In genomic region chr1:63593303-63593886, GRCh38 we compare ENCODE assay signal across 8 cellular contexts. TPM values are rescaled to one million over a fixed set of nuclear protein-coding genes. Genes with fewer than 3 reads are reported as not detected.
DNase-seq lines count a peak whose midpoint lies in the region; ATAC-seq, FAIRE-seq and TF ChIP-seq lines count a peak whose summit lies in the region.

TSS of gene PGM1 (plus strand) at chr1:63593411. CDS start at chr1:63593489, 78 bp downstream.

- TF ChIP-seq CTCF in HFFc6 (IDR thresholded peaks at IDR 0.05), result no peak

- ATAC-seq in T-cell (replicated peaks in 1 of 4) (peak; percentile 82 to 88 (median 87)), left ventricle myocardium superior (peak; percentile 87)

- CTCF ChIA-PET in T-cell (lab: Charles Lee), result interaction anchor here (0.7 to 1.9 kb wide), 2 partner anchors 18 kb away, joined by 3 to 9 read pairs; no protein-coding TSS in a partner anchor

- H3K4me3 Mint-ChIP-seq in HFFc6, result peak within 1 kb of the TSS; percentile 93
- H3K4me3 Mint-ChIP-seq in T-cell, result peak within 1 kb of the TSS; percentile 95 to 99 (median 99)

- DNase-seq in HFFc6, result peak; percentile 69
- peak; percentile 84 for DNase-seq in NAMALWA (ENCODE audit: low spot score)
- peak; percentile 50 to 83 (median 71) for DNase-seq in T-cell
- peak; percentile 55 for DNase-seq in amniotic stem cell (lab: John Stamatoyannopoulos, UW)
- DNase-seq in left ventricle myocardium superior, result peak; percentile 86
- DNase-seq in pulmonary artery endothelial cell (ENCODE audit: low read depth, low spot score), result peak; percentile 20
- peak; percentile 85 for DNase-seq in urothelium cell line (ENCODE audit: low spot score)

- peak; percentile 30 for TF ChIP-seq POLR2A in GM10847 (IDR thresholded peaks at IDR 0.05; ENCODE audit: extremely low read depth, insufficient read length)

- H3K27ac Mint-ChIP-seq in HFFc6 (peak within 1 kb of the TSS; percentile 90), T-cell (peak within 1 kb of the TSS; percentile 96 to 98)

- H3K4me1 Mint-ChIP-seq in HFFc6 (ENCODE audit: low read depth) (peaks cover 15% of the 10 kb centered on the region), T-cell (peaks cover 36 to 42% (median 37%) of the 10 kb centered on the region in 3 donors)

- intact Hi-C loops in left ventricle myocardium superior (cut with micrococcal nuclease), result no loop called here

- H3K36me3 Mint-ChIP-seq in HFFc6 (ENCODE audit: low read depth), result no peaks in the 10 kb centered on the region
- no peaks in the 10 kb centered on the region for H3K36me3 Mint-ChIP-seq in T-cell

- FAIRE-seq in urothelium cell line (lab: Jason Lieb, UNC), result peak; percentile 59

- POLR2A ChIA-PET in T-cell (lab: Charles Lee), result interaction anchor here in 1 of 2 donors (0.9 to 1.0 kb wide), 2 partner anchors 11 to 131 kb away, joined by 3 read pairs; no protein-coding TSS in a partner anchor

- H3K9me3 Mint-ChIP-seq in HFFc6 (no peaks in the 10 kb centered on the region), T-cell (no peaks in the 10 kb centered on the region)

- no peaks in the 10 kb centered on the region; the same call in 1 of the 2 replicates for H3K27me3 Mint-ChIP-seq in HFFc6 (ENCODE audit: insufficient read depth)
- H3K27me3 Mint-ChIP-seq in T-cell, result no peaks in the 10 kb centered on the region

RNA-seq across cellular contexts. Expression of gene PGM1, which starts in this region (rescaled TPM):
- total RNA-seq in HFFc6 (2021; fragmentation: NEBNext Ultra II Directional; extraction: Animal tissue kit (Norgen Biotek cat#: 25700)), result 10 to 100 TPM; 31.6 to 46.2 (median 32.9) TPM
- total RNA-seq in T-cell (10 to 100 TPM; 12.2 to 17.3 (median 15.5) TPM), left ventricle myocardium superior (329 TPM), pulmonary artery endothelial cell (35.4 and 38.5 TPM in 2 replicates)

Comparison
In these comparisons a context has a peak if more than half of its experiments do, and no peak if none do; other contexts are left out.
1. Peak in every context shown above with its lines: DNase-seq and ATAC-seq.
2. DNase-seq: peak in every context shown above with its lines; median percentile 86 in left ventricle myocardium superior; 85 in urothelium cell line; 84 in NAMALWA; 71 in T-cell; 69 in HFFc6; 55 in amniotic stem cell; 20 in pulmonary artery endothelial cell.